Comparison of ENCODE assay signal across 5 cellular contexts in the genomic region with DNA sequence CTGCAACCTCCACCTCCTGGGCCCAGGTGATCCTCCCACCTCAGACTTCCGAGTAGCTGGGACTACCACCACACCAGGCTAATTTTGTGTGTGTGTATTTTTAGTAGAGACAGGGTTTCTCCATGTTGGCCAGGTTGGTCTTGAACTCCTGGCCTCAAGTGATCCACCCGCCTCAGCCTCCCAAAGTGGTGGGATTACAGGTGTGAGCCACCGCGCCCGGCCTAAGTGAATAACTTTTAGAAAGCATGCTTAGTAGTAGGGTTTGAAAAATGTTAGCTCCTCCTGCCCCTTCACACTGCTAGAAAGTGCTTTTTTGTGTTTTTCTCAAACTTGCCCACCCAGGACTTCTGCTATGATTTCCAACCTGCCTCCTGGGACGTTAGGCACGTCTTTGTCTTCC. TPM values are rescaled to one million over a fixed set of nuclear protein-coding genes. Genes with fewer than 3 reads are reported as not detected.
"Had no signal": no experiment of that assay in that cellular context is flagged by ENCODE, and none has a peak within 500 bp of the region (broad histone marks: within the 10 kb centered on the region; RNA-seq: fewer than 3 reads in every experiment).

No MANE protein-coding gene starts in this region.

RNA-seq across cellular contexts. Expression of gene P2RY2, which starts 14.4 kb away (rescaled TPM):
- total RNA-seq: naive thymus-derived CD8-positive, alpha-beta T cell; osteocyte had no signal
- polyA plus RNA-seq: naive thymus-derived CD8-positive, alpha-beta T cell; smooth muscle cell had no signal

RNA-seq across cellular contexts. Expression of gene P2RY6, which starts 39.7 kb away (rescaled TPM):
- total RNA-seq: natural killer cell treated with Interleukin-12 subunit alpha and Interleukin-12 subunit beta and Interleukin-15 and Interleukin-18, amount 100 ng/mL, for 72 hours; neural crest cell; osteocyte had no signal
- polyA plus RNA-seq: naive thymus-derived CD8-positive, alpha-beta T cell had no signal
